ENCODE assay signal across 32 cellular contexts in genomic region chr14:65966188-65966587, GRCh38.
"Had no signal": no experiment of that assay in that cellular context is flagged by ENCODE, and none has a peak within 500 bp of the region (broad histone marks: within the 10 kb centered on the region; RNA-seq: fewer than 3 reads in every experiment).

No MANE protein-coding gene starts in this region.

- H3K27ac Mint-ChIP-seq: activated B cell treated with CpG ODN at 0.5 μM for 24 hours; activated naive CD4-positive, alpha-beta T cell treated with anti-CD3 and anti-CD28 coated beads for 36 hours; activated naive CD8-positive, alpha-beta T cell treated with anti-CD3 and anti-CD28 coated beads for 36 hours; activated T-helper 1 cell treated with anti-CD3 and anti-CD28 coated beads, Interleukin-12 subunit alpha, Interleukin-12 subunit beta, Interleukin-2, Interleukin-4 antibody, amounts not matched to agents 30 ng/mL and 10 ng/mL and 1 ng/mL, durations not matched to agents 14 hours and 24 hours and 36 hours; mesothelial cell of epicardium; naive B cell; stimulated activated naive CD8-positive, alpha-beta T cell treated with anti-CD3 and anti-CD28 coated beads, Interleukin-15, Interleukin-2, amounts not matched to agents 100 ng/mL and 50 ng/mL, for 24 hours had no signal

- DNase-seq: activated B cell treated with CpG ODN at 0.5 μM for 24 hours; activated CD8-positive, alpha-beta memory T cell treated with anti-CD3 and anti-CD28 coated beads for 24 hours; activated CD8-positive, alpha-beta memory T cell treated with anti-CD3 and anti-CD28 coated beads, Interleukin-2, amount 50 U/mL, for 4 hours; activated effector memory CD4-positive, alpha-beta T cell treated with anti-CD3 and anti-CD28 coated beads, Interleukin-2, amount 50 U/mL, for 16 hours; activated naive CD4-positive, alpha-beta T cell treated with anti-CD3 and anti-CD28 coated beads for 36 hours; activated naive CD8-positive, alpha-beta T cell treated with anti-CD3 and anti-CD28 coated beads for 36 hours; activated T-cell treated with anti-CD3 and anti-CD28 coated beads, Interleukin-2, amount 50 U/mL, for 1 hour; adrenal gland; aorta; body of pancreas; cerebellar nuclear complex; colonic mucosa; effector CD8-positive, alpha-beta T cell; gastrocnemius medialis; glutamatergic neuron; left colon; mammary epithelial cell; naive B cell; pancreas; retina; stimulated activated CD4-positive, alpha-beta T cell treated with anti-CD3 and anti-CD28 coated beads, Interleukin-12 subunit alpha, Interleukin-12 subunit beta, amount 100 ng/mL, for 4 hours; stimulated activated CD4-positive, alpha-beta T cell treated with anti-CD3 and anti-CD28 coated beads, Interleukin-4, amount 100 ng/mL, for 1 hour; trophoblast cell; uterus had no signal

- H3K27ac ChIP-seq: adrenal gland, body of pancreas, colonic mucosa, gastrocnemius medialis, pancreas, prostate gland, skin epidermis, thoracic aorta, uterus had no signal

- ATAC-seq: body of pancreas, gastrocnemius medialis, left colon, pancreas, sciatic nerve had no signal

- H3K27me3 ChIP-seq: body of pancreas, colonic mucosa, pancreas, uterus had no signal

- H3K36me3 ChIP-seq: adrenal gland, colonic mucosa, gastrocnemius medialis, pancreas, prostate gland, thoracic aorta, uterus had no signal

- H3K4me3 Mint-ChIP-seq: activated B cell treated with CpG ODN at 0.5 μM for 24 hours; activated naive CD4-positive, alpha-beta T cell treated with anti-CD3 and anti-CD28 coated beads for 36 hours; activated naive CD8-positive, alpha-beta T cell treated with anti-CD3 and anti-CD28 coated beads for 36 hours; activated T-helper 1 cell treated with anti-CD3 and anti-CD28 coated beads, Interleukin-12 subunit alpha, Interleukin-12 subunit beta, Interleukin-2, Interleukin-4 antibody, amounts not matched to agents 30 ng/mL and 10 ng/mL and 1 ng/mL, durations not matched to agents 14 hours and 24 hours and 36 hours; mesothelial cell of epicardium; naive B cell; stimulated activated naive CD8-positive, alpha-beta T cell treated with anti-CD3 and anti-CD28 coated beads, Interleukin-15, Interleukin-2, amounts not matched to agents 100 ng/mL and 50 ng/mL, for 24 hours had no signal

- H3K27me3 Mint-ChIP-seq: stimulated activated naive CD8-positive, alpha-beta T cell treated with anti-CD3 and anti-CD28 coated beads, Interleukin-15, Interleukin-2, amounts not matched to agents 100 ng/mL and 50 ng/mL, for 24 hours had no signal

- H3K36me3 Mint-ChIP-seq: activated naive CD8-positive, alpha-beta T cell treated with anti-CD3 and anti-CD28 coated beads for 36 hours; mesothelial cell of epicardium; naive B cell had no signal

- H3K4me3 ChIP-seq: adrenal gland, body of pancreas, colonic mucosa, gastrocnemius medialis, pancreas, prostate gland, skin epidermis, thoracic aorta, uterus had no signal

- H3K9me3 ChIP-seq: adrenal gland, body of pancreas, colonic mucosa, gastrocnemius medialis, pancreas, prostate gland, thoracic aorta, uterus had no signal

- H3K4me1 ChIP-seq: adrenal gland, body of pancreas, colonic mucosa, gastrocnemius medialis, pancreas, prostate gland, uterus had no signal

- FAIRE-seq: keratinocyte, pancreas had no signal

- H3K9me3 Mint-ChIP-seq: activated B cell treated with CpG ODN at 0.5 μM for 24 hours; activated naive CD4-positive, alpha-beta T cell treated with anti-CD3 and anti-CD28 coated beads for 36 hours; activated naive CD8-positive, alpha-beta T cell treated with anti-CD3 and anti-CD28 coated beads for 36 hours; activated T-helper 1 cell treated with anti-CD3 and anti-CD28 coated beads, Interleukin-12 subunit alpha, Interleukin-12 subunit beta, Interleukin-2, Interleukin-4 antibody, amounts not matched to agents 30 ng/mL and 10 ng/mL and 1 ng/mL, durations not matched to agents 14 hours and 24 hours and 36 hours; mesothelial cell of epicardium; naive B cell; stimulated activated naive CD8-positive, alpha-beta T cell treated with anti-CD3 and anti-CD28 coated beads, Interleukin-15, Interleukin-2, amounts not matched to agents 100 ng/mL and 50 ng/mL, for 24 hours had no signal

- H3K4me1 Mint-ChIP-seq: activated B cell treated with CpG ODN at 0.5 μM for 24 hours, naive B cell had no signal
